Comparison of ENCODE assay signal across 16 cellular contexts in the genomic region with DNA sequence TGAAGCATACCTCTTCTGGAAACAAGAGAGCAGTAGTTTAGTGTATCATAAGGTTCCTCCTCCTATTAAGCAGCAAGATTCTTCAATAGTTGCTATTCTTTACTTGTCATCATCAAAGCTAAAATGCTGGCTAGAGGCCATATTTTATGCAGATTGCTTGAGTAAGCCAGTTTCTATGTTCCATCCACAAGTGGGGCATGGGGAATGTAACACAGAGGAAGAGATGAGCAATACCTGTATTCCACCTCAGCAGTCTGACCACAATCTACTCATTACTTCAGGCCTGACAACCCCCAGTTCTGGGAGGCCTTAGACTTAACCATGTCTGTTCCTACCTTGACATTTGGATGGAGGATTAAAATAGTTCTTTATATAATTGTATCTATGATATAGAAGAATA.
DNase-seq lines count a peak whose midpoint lies in the region; ATAC-seq and TF ChIP-seq lines count a peak whose summit lies in the region.
"Had no signal": no experiment of that assay in that cellular context is flagged by ENCODE, and none has a peak within 500 bp of the region (broad histone marks: within the 10 kb centered on the region; RNA-seq: fewer than 3 reads in every experiment).

No MANE protein-coding gene starts in this region.

- no peak overlapping the region for H3K9ac ChIP-seq in PC-3 (ENCODE audit: low read length)

- no peaks in the 10 kb centered on the region for H3K27me3 Mint-ChIP-seq in stimulated activated naive CD8-positive, alpha-beta T cell treated with anti-CD3 and anti-CD28 coated beads, Interleukin-15, amount 100 ng/mL, for 72 hours
- H3K27me3 Mint-ChIP-seq: T-cell had no signal

- H3K27me3 ChIP-seq in PC-3 (ENCODE audit: low read length): no peaks in the 10 kb centered on the region
- H3K27me3 ChIP-seq: BE2C had no signal

- H3K36me3 ChIP-seq in PC-3 (ENCODE audit: low read depth, low read length): no peaks in the 10 kb centered on the region
- H3K36me3 ChIP-seq: BE2C, prostate gland had no signal

- H4K20me1 ChIP-seq in PC-3 (ENCODE audit: low read length): no peaks in the 10 kb centered on the region

- H3K4me3 Mint-ChIP-seq in stimulated activated naive CD8-positive, alpha-beta T cell treated with anti-CD3 and anti-CD28 coated beads, Interleukin-15, amount 100 ng/mL, for 72 hours: no peak overlapping the region
- H3K4me3 Mint-ChIP-seq: T-cell had no signal

- no peaks in the 10 kb centered on the region for H3F3A ChIP-seq in PC-3 (ENCODE audit: low read length, unreplicated experiment)

- H3K4me2 ChIP-seq in PC-3 (ENCODE audit: low read length): no peak overlapping the region

- peaks cover 0 to 4% of the 10 kb centered on the region in 2 donors for H3K9me3 Mint-ChIP-seq in stimulated activated naive CD8-positive, alpha-beta T cell treated with anti-CD3 and anti-CD28 coated beads, Interleukin-15, amount 100 ng/mL, for 72 hours
- H3K9me3 Mint-ChIP-seq: T-cell had no signal

- no peak for ATAC-seq in PC-3
- ATAC-seq in stimulated activated naive CD8-positive, alpha-beta T cell treated with anti-CD3 and anti-CD28 coated beads, Interleukin-15, amount 100 ng/mL, for 72 hours: peak; percentile 100
- no peak for ATAC-seq in HG02970 (IDR thresholded peaks at IDR 0.05; ENCODE audit: low FRiP score, unreplicated experiment)
- ATAC-seq in GM21367 (IDR thresholded peaks at IDR 0.05; ENCODE audit: unreplicated experiment): no peak
- ATAC-seq: T-cell had no signal

- no peak overlapping the region for H3K27ac Mint-ChIP-seq in stimulated activated naive CD8-positive, alpha-beta T cell treated with anti-CD3 and anti-CD28 coated beads, Interleukin-15, amount 100 ng/mL, for 72 hours
- H3K27ac Mint-ChIP-seq: T-cell had no signal

- BruUV-seq in PC-3 (replicated peaks; lab: Mats Ljungman, UMichigan): no TSS peak

- H3K4me1 Mint-ChIP-seq in stimulated activated naive CD8-positive, alpha-beta T cell treated with anti-CD3 and anti-CD28 coated beads, Interleukin-15, amount 100 ng/mL, for 72 hours: no peaks in the 10 kb centered on the region

- no peak overlapping the region for H3K4me3 ChIP-seq in PC-3 (ENCODE audit: low read length)
- H3K4me3 ChIP-seq in epithelial cell of proximal tubule (ENCODE audit: low read depth, low read length): no peak overlapping the region
- H3K4me3 ChIP-seq: prostate gland had no signal

- TF ChIP-seq CTCF in PC-3 (conservative IDR thresholded peaks at IDR 0.05; ENCODE audit: low read depth, low read length) (no peak), epithelial cell of proximal tubule (conservative IDR thresholded peaks at IDR 0.05; ENCODE audit: low read depth, low read length) (no peak)

- CTCF ChIA-PET in PC-3 (lab: Charles Lee): no interaction called here

- H3K9me2 ChIP-seq in PC-3 (replicated peaks; ENCODE audit: low read length): no peaks in the 10 kb centered on the region

- H3K4me1 ChIP-seq in PC-3 (ENCODE audit: insufficient read depth, low read length): 0 out of 2 replicates have a peak, but pooled peaks cover 4% of the 10 kb centered on the region
- H3K4me1 ChIP-seq: prostate gland had no signal

- POLR2A ChIA-PET in PC-3 (lab: Charles Lee; ENCODE audit: unreplicated experiment): no interaction called here

- H3K9me3 ChIP-seq in PC-3 (ENCODE audit: low read length): no peaks in the 10 kb centered on the region
- H3K9me3 ChIP-seq: BE2C, prostate gland had no signal

- DNase-seq in stimulated activated naive CD4-positive, alpha-beta T cell treated with Interleukin-2 at 50 U/mL for 16 hours (lab: John Stamatoyannopoulos, UW): peak; percentile 2
- no peak for DNase-seq in stimulated activated naive CD4-positive, alpha-beta T cell (lab: John Stamatoyannopoulos, UW)
- DNase-seq in PC-3 (peak; percentile 71), epithelial cell of proximal tubule (ENCODE audit: low read depth) (peak; percentile 19), SHP77 treated with DMSO at 0.1 percent for 48 hours (lab: John Stamatoyannopoulos, UW) (no peak)
- DNase-seq in stimulated activated naive CD8-positive, alpha-beta T cell treated with anti-CD3 and anti-CD28 coated beads, Interleukin-15, amount 100 ng/mL, for 72 hours: peak; percentile 24 to 60
- DNase-seq: aorta; BE2C; DMS79 treated with DMSO at 0.1 percent for 48 hours; effector CD4-positive, alpha-beta T cell; glutamatergic neuron; substantia nigra; T-cell had no signal

- no peak overlapping the region for H3K27ac ChIP-seq in PC-3 (ENCODE audit: low read length)
- H3K27ac ChIP-seq: prostate gland had no signal

- intact Hi-C loops in PC-3 (cut with micrococcal nuclease): no loop called here

- no peaks in the 10 kb centered on the region for H3K79me2 ChIP-seq in PC-3 (ENCODE audit: low read length)

- H2AFZ ChIP-seq in PC-3 (ENCODE audit: low read length): no peak overlapping the region

Comparison
In these comparisons a context has a peak if more than half of its experiments do, and no peak if none do; other contexts are left out.
1. DNase-seq: peak in stimulated activated naive CD4-positive, alpha-beta T cell treated with Interleukin-2 at 50 U/mL for 16 hours (single experiment), PC-3 (single experiment), epithelial cell of proximal tubule (single experiment) and stimulated activated naive CD8-positive, alpha-beta T cell treated with anti-CD3 and anti-CD28 coated beads, Interleukin-15, amount 100 ng/mL, for 72 hours (2 of 2); none in stimulated activated naive CD4-positive, alpha-beta T cell (0 of 6) and SHP77 treated with DMSO at 0.1 percent for 48 hours (single experiment).